10 cellular contexts compared by ENCODE assay signal in genomic region chr17:63082273-63082861, GRCh38.
DNase-seq lines count a peak whose midpoint lies in the region; ATAC-seq and TF ChIP-seq lines count a peak whose summit lies in the region.
"Had no signal": no experiment of that assay in that cellular context is flagged by ENCODE, and none has a peak within 500 bp of the region (broad histone marks: within the 10 kb centered on the region; RNA-seq: fewer than 3 reads in every experiment).

No MANE protein-coding gene starts in this region.

- H3K27ac ChIP-seq in thoracic aorta: no peak overlapping the region

- no peaks in the 10 kb centered on the region for H3K27me3 Mint-ChIP-seq in activated CD8-positive, alpha-beta T cell treated with anti-CD3 and anti-CD28 coated beads for 36 hours
- H3K27me3 Mint-ChIP-seq in activated CD8-positive, alpha-beta T cell treated with anti-CD3 and anti-CD28 coated beads, Interleukin-2, amount 10 ng/mL, durations not matched to agents 7 days and 5 days (ENCODE audit: low read depth): no peaks in the 10 kb centered on the region
- H3K27me3 Mint-ChIP-seq: activated naive CD8-positive, alpha-beta T cell treated with anti-CD3 and anti-CD28 coated beads for 36 hours had no signal

- H3K4me1 ChIP-seq in thoracic aorta (ENCODE audit: control insufficient read depth in 1 of 2, low read depth in 2 of 2): no peaks in the 10 kb centered on the region

- no peaks in the 10 kb centered on the region for H3K36me3 Mint-ChIP-seq in activated CD8-positive, alpha-beta T cell treated with anti-CD3 and anti-CD28 coated beads for 36 hours (ENCODE audit: low read depth)
- H3K36me3 Mint-ChIP-seq in activated CD8-positive, alpha-beta T cell treated with anti-CD3 and anti-CD28 coated beads, Interleukin-2, amount 10 ng/mL, durations not matched to agents 7 days and 5 days (ENCODE audit: low read depth): no peaks in the 10 kb centered on the region

- H3K36me3 ChIP-seq in thoracic aorta: no peaks in the 10 kb centered on the region

- CTCF ChIA-PET in activated CD8-positive, alpha-beta T cell treated with anti-CD3 and anti-CD28 coated beads for 36 hours (lab: Charles Lee): interaction anchor here (0.9 to 3.7 kb wide), 6 partner anchors 16 to 324 kb away, joined by 3 to 44 read pairs (median 4); no protein-coding TSS in a partner anchor
- CTCF ChIA-PET in activated CD8-positive, alpha-beta T cell treated with anti-CD3 and anti-CD28 coated beads, Interleukin-2, amount 10 ng/mL, durations not matched to agents 7 days and 5 days (lab: Charles Lee): interaction anchor here (1.1 to 4.0 kb wide), 4 partner anchors 319 to 329 kb away, joined by 3 to 45 read pairs (median 4); no protein-coding TSS in a partner anchor

- H3K4me3 Mint-ChIP-seq in activated CD8-positive, alpha-beta T cell treated with anti-CD3 and anti-CD28 coated beads for 36 hours: no peak overlapping the region
- no peak overlapping the region for H3K4me3 Mint-ChIP-seq in activated CD8-positive, alpha-beta T cell treated with anti-CD3 and anti-CD28 coated beads, Interleukin-2, amount 10 ng/mL, durations not matched to agents 7 days and 5 days
- H3K4me3 Mint-ChIP-seq: activated naive CD8-positive, alpha-beta T cell treated with anti-CD3 and anti-CD28 coated beads for 36 hours had no signal

- H3K27ac Mint-ChIP-seq in activated CD8-positive, alpha-beta T cell treated with anti-CD3 and anti-CD28 coated beads for 36 hours: no peak overlapping the region
- H3K27ac Mint-ChIP-seq in activated CD8-positive, alpha-beta T cell treated with anti-CD3 and anti-CD28 coated beads, Interleukin-2, amount 10 ng/mL, durations not matched to agents 7 days and 5 days: no peak overlapping the region
- H3K27ac Mint-ChIP-seq: activated naive CD8-positive, alpha-beta T cell treated with anti-CD3 and anti-CD28 coated beads for 36 hours had no signal

- H3K9me3 ChIP-seq in thoracic aorta: no peaks in the 10 kb centered on the region

- H3K9me3 Mint-ChIP-seq in activated CD8-positive, alpha-beta T cell treated with anti-CD3 and anti-CD28 coated beads for 36 hours: peaks cover 3% of the 10 kb centered on the region
- no peaks in the 10 kb centered on the region for H3K9me3 Mint-ChIP-seq in activated CD8-positive, alpha-beta T cell treated with anti-CD3 and anti-CD28 coated beads, Interleukin-2, amount 10 ng/mL, durations not matched to agents 7 days and 5 days (ENCODE audit: insufficient read depth)

- TF ChIP-seq CTCF in activated CD8-positive, alpha-beta T cell treated with anti-CD3 and anti-CD28 coated beads for 36 hours (IDR thresholded peaks at IDR 0.05): peak; percentile 47
- peak; percentile 58 for TF ChIP-seq CTCF in fibroblast of pulmonary artery (IDR thresholded peaks at IDR 0.05; ENCODE audit: low read length, missing control alignments)
- peak; percentile 26 for TF ChIP-seq CTCF in thoracic aorta (IDR thresholded peaks at IDR 0.05)
- no peak for TF ChIP-seq CTCF in GM20000 (IDR thresholded peaks at IDR 0.05; ENCODE audit: extremely low read depth, missing control alignments)

- no peak for ATAC-seq in activated CD8-positive, alpha-beta T cell treated with anti-CD3 and anti-CD28 coated beads for 36 hours
- ATAC-seq in activated CD8-positive, alpha-beta T cell treated with anti-CD3 and anti-CD28 coated beads, Interleukin-2, amount 10 ng/mL, durations not matched to agents 7 days and 5 days: no peak
- no peak for ATAC-seq in thoracic aorta (ENCODE audit: insufficient number of reproducible peaks, low FRiP score, low read depth)

- H3K4me3 ChIP-seq in fibroblast of pulmonary artery (replicated peaks; ENCODE audit: low read depth, low read length) (no peak overlapping the region), thoracic aorta (no peak overlapping the region)

- DNase-seq in activated CD8-positive, alpha-beta T cell treated with anti-CD3 and anti-CD28 coated beads for 36 hours: no peak
- no peak for DNase-seq in activated CD8-positive, alpha-beta T cell treated with anti-CD3 and anti-CD28 coated beads, Interleukin-2, amount 10 ng/mL, durations not matched to agents 7 days and 5 days
- DNase-seq in RPMI7951 (ENCODE audit: low read depth) (peak; percentile 23), fibroblast of pulmonary artery (ENCODE audit: low read depth) (peak; percentile 75), thoracic aorta (ENCODE audit: low spot score) (no peak), NCI-H748 (lab: John Stamatoyannopoulos, UW; ENCODE audit: unreplicated experiment) (no peak), cortex of kidney (lab: John Stamatoyannopoulos, UW) (no peak), GM20000 (ENCODE audit: low spot score) (no peak)
- DNase-seq: activated naive CD8-positive, alpha-beta T cell treated with anti-CD3 and anti-CD28 coated beads for 36 hours; GF-D8 had no signal

- POLR2A ChIA-PET in activated CD8-positive, alpha-beta T cell treated with anti-CD3 and anti-CD28 coated beads for 36 hours (lab: Charles Lee): interaction anchor here (0.6 kb wide), 1 partner anchor 322 kb away, joined by 3 read pairs; no protein-coding TSS in a partner anchor
- POLR2A ChIA-PET in activated CD8-positive, alpha-beta T cell treated with anti-CD3 and anti-CD28 coated beads, Interleukin-2, amount 10 ng/mL, durations not matched to agents 7 days and 5 days (lab: Charles Lee): no interaction called here

- H3K4me1 Mint-ChIP-seq in activated CD8-positive, alpha-beta T cell treated with anti-CD3 and anti-CD28 coated beads for 36 hours (ENCODE audit: low read depth): peaks cover 2% of the 10 kb centered on the region
- no peaks in the 10 kb centered on the region for H3K4me1 Mint-ChIP-seq in activated CD8-positive, alpha-beta T cell treated with anti-CD3 and anti-CD28 coated beads, Interleukin-2, amount 10 ng/mL, durations not matched to agents 7 days and 5 days (ENCODE audit: low read depth)

- H3K27me3 ChIP-seq in thoracic aorta (replicated peaks; ENCODE audit: insufficient read depth): no peaks in the 10 kb centered on the region

- intact Hi-C loops in activated CD8-positive, alpha-beta T cell treated with anti-CD3 and anti-CD28 coated beads for 36 hours (cut with micrococcal nuclease): loop anchor here (5.0 kb wide), 1 partner anchor 325 kb away; no protein-coding TSS in a partner anchor

Comparison
In these comparisons a context has a peak if more than half of its experiments do, and no peak if none do; other contexts are left out.
1. DNase-seq: peak in RPMI7951 (single experiment) and fibroblast of pulmonary artery (single experiment); none in activated CD8-positive, alpha-beta T cell treated with anti-CD3 and anti-CD28 coated beads for 36 hours (single experiment), activated CD8-positive, alpha-beta T cell treated with anti-CD3 and anti-CD28 coated beads, Interleukin-2, amount 10 ng/mL, durations not matched to agents 7 days and 5 days (single experiment), thoracic aorta (single experiment), NCI-H748 (single experiment), cortex of kidney (single experiment) and GM20000 (single experiment).